In the genomic region with DNA sequence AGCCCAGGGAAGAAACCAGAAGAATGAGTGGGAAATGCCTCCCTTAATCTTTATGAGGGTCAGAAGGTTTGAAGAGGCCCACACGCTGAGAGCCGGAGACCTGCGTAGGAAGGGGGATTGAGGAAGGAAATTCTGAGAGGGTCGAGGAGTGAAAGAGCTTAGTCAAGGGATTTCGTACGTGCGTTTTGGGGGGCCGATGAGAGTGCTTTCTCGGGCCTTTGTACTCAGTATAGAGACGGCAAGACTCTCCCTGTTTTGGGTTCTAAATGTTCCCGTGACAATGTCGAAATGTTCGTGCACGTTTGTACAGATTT, we compare ENCODE assay signal across 8 cellular contexts. TPM values are rescaled to one million over a fixed set of nuclear protein-coding genes. Genes with fewer than 3 reads are reported as not detected.
DNase-seq lines count a peak whose midpoint lies in the region; ATAC-seq and TF ChIP-seq lines count a peak whose summit lies in the region.

No MANE protein-coding gene starts in this region.

- H3K4me2 ChIP-seq in smooth muscle cell: peak overlapping the region; percentile 98

- H3K27me3 ChIP-seq in MG63 (no peaks in the 10 kb centered on the region), smooth muscle cell (ENCODE audit: low read depth) (no peaks in the 10 kb centered on the region)

- ATAC-seq in GM19023 (IDR thresholded peaks at IDR 0.05; ENCODE audit: unreplicated experiment) (peak; percentile 0), left colon (no peak)

- H2AFZ ChIP-seq in smooth muscle cell (ENCODE audit: low read depth): peak overlapping the region; percentile 53

- intact Hi-C loops in left colon (cut with DNase I, micrococcal nuclease): no loop called here

- H3F3A ChIP-seq in smooth muscle cell (ENCODE audit: low read depth): no peaks in the 10 kb centered on the region

- no peaks in the 10 kb centered on the region for H3K9me3 ChIP-seq in MG63
- no peaks in the 10 kb centered on the region for H3K9me3 ChIP-seq in smooth muscle cell (replicated peaks; ENCODE audit: low read depth)

- DNase-seq in MG63 (no peak), fibroblast of mammary gland (ENCODE audit: low read depth) (no peak), smooth muscle cell (lab: John Stamatoyannopoulos, UW; ENCODE audit: unreplicated experiment) (no peak), NCI-H1048 (lab: John Stamatoyannopoulos, UW) (no peak), left colon (no peak), T-helper 1 cell (no peak), Ammon's horn (ENCODE audit: low spot score) (no peak)

- TF ChIP-seq CTCF in fibroblast of mammary gland (conservative IDR thresholded peaks at IDR 0.05; ENCODE audit: control insufficient read depth, insufficient read depth, low read depth, low read length) (no peak), smooth muscle cell (IDR thresholded peaks at IDR 0.05; ENCODE audit: borderline replicate concordance, insufficient read depth, poor library complexity, severe bottlenecking) (no peak)

- H3K79me2 ChIP-seq in smooth muscle cell (ENCODE audit: low read depth): peaks cover 54% of the 10 kb centered on the region

- H3K27ac ChIP-seq in smooth muscle cell (ENCODE audit: low read depth): peak overlapping the region; percentile 88

- peaks cover 13% of the 10 kb centered on the region for H3K36me3 ChIP-seq in MG63
- no peaks in the 10 kb centered on the region for H3K36me3 ChIP-seq in smooth muscle cell (ENCODE audit: low read depth)

- peaks cover 27% of the 10 kb centered on the region for H3K4me1 ChIP-seq in smooth muscle cell (ENCODE audit: low read depth)

- H4K20me1 ChIP-seq in smooth muscle cell (ENCODE audit: low read depth): peaks cover 44% of the 10 kb centered on the region

- peak overlapping the region; percentile 87 for H3K4me3 ChIP-seq in MG63
- peak overlapping the region; percentile 97 for H3K4me3 ChIP-seq in fibroblast of mammary gland (ENCODE audit: control insufficient read depth, low read depth, low read length)
- H3K4me3 ChIP-seq in smooth muscle cell: peak overlapping the region; percentile 63

- peak overlapping the region; percentile 99 for H3K9ac ChIP-seq in smooth muscle cell (ENCODE audit: low read depth)

- WGBS in smooth muscle cell (ENCODE audit: low lambda C conversion rate): under 1% methylated on average over 14 of the region's 14 CpGs

RNA-seq across cellular contexts. Expression of a gene that starts 0.5 kb away (rescaled TPM):
- total RNA-seq in MG63 (2014; rRNA removed; shearing (Covaris generic); ENCODE audit: low replicate concordance): 165 and 220 TPM in 2 replicates
- 183 and 199 TPM in 2 replicates for total RNA-seq in smooth muscle cell
- 174 and 177 TPM in 2 replicates for polyA plus RNA-seq in smooth muscle cell
- 10 to 100 TPM; 58.9 to 60.2 TPM for total RNA-seq in left colon
